ENCODE assay signal across 7 cellular contexts in the genomic region with DNA sequence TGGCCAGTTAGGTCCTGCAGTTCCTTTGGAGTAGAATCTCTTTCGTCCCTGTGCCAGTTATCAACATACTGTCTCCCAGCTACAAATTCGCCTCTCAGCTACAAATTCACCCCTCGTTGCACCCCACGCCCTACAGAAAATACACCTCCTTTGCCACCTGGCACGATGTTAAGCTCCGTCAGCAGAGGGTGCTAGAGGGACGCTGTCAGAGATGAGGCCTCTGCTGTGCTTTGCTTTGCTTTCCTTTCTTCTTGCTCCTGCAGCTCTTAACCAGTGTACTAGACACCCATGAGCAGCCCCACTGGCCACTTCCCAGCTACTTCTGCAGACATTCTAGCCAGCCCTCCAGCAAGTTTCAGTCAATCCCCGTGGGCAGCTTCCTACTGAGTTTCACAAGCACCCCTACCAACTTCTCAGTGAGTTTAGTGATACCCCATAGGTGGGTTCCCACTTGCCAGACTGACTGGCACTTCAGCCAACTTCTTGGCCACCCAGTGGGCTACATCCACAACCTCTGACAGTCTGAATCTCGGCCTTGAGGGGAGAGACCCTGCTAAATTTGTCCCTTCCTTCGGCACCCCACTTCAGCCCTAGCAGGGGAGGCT. TPM values are rescaled to one million over a fixed set of nuclear protein-coding genes. Genes with fewer than 3 reads are reported as not detected.
DNase-seq lines count a peak whose midpoint lies in the region; FAIRE-seq and TF ChIP-seq lines count a peak whose summit lies in the region.

No MANE protein-coding gene starts in this region.

- no peaks in the 10 kb centered on the region for H4K20me1 ChIP-seq in Karpas-422 (ENCODE audit: insufficient read depth, low read depth, low read length)
- H4K20me1 ChIP-seq in osteoblast (ENCODE audit: insufficient read depth, low read length), result no peaks in the 10 kb centered on the region

- intact Hi-C loops in thyroid gland (cut with DNase I), result loop anchor here (10.0 kb wide), 1 partner anchor 205 kb away; no protein-coding TSS in a partner anchor

- H3K4me1 ChIP-seq in Karpas-422 (ENCODE audit: low read length) (peaks cover 5% of the 10 kb centered on the region; the same call in 1 of the 2 replicates), SJSA1 (replicated peaks) (no peaks in the 10 kb centered on the region), osteoblast (ENCODE audit: insufficient read depth, low read length) (peaks cover 4% of the 10 kb centered on the region), thyroid gland (peaks cover 0 to 4% of the 10 kb centered on the region in 2 donors)

- no peaks in the 10 kb centered on the region for H3K9me2 ChIP-seq in Karpas-422 (replicated peaks; ENCODE audit: insufficient read depth, low read length)

- H3K79me2 ChIP-seq in Karpas-422 (ENCODE audit: low read length) (no peaks in the 10 kb centered on the region), osteoblast (ENCODE audit: insufficient read depth, low read length) (no peaks in the 10 kb centered on the region)

- H3K9me3 ChIP-seq in Karpas-422 (ENCODE audit: low read length) (no peaks in the 10 kb centered on the region), SJSA1 (replicated peaks) (no peaks in the 10 kb centered on the region), osteoblast (ENCODE audit: low read depth, low read length) (no peaks in the 10 kb centered on the region), thyroid gland (no peaks in the 10 kb centered on the region)

- TF ChIP-seq CTCF in osteoblast (IDR thresholded peaks at IDR 0.05; ENCODE audit: extremely low read depth, low read depth, low read length), result peak; percentile 95
- TF ChIP-seq CTCF in thyroid gland (IDR thresholded peaks at IDR 0.05), result peak; percentile 57 to 92 (median 86)

- no peak overlapping the region for H3K4me2 ChIP-seq in Karpas-422 (ENCODE audit: low read depth, low read length, poor library complexity, severe bottlenecking)
- H3K4me2 ChIP-seq in osteoblast (ENCODE audit: insufficient read depth, low read length), result no peak overlapping the region

- DNase-seq in GM12892 (ENCODE audit: insufficient read length) (peak; percentile 24), Karpas-422 (peak; percentile 93), SJSA1 (ENCODE audit: low read depth in 1 of 2, low spot score in 2 of 2) (peak; percentile 34 to 47), frontal cortex (ENCODE audit: low spot score in 2 of 2) (peak; percentile 26 to 49), osteoblast (ENCODE audit: insufficient read length, low spot score, missing footprints) (peak; percentile 77), thyroid gland (peak; percentile 88 to 90)
- DNase-seq in activated effector memory CD4-positive, alpha-beta T cell treated with anti-CD3 and anti-CD28 coated beads, Interleukin-2, amount 50 U/mL, for 16 hours, result peak; percentile 90

- no peak overlapping the region for H2AFZ ChIP-seq in Karpas-422 (ENCODE audit: low read length)
- no peak overlapping the region for H2AFZ ChIP-seq in osteoblast (ENCODE audit: low read length)

- H3K9ac ChIP-seq in Karpas-422 (ENCODE audit: low read length), result no peak overlapping the region

- H3K27me3 ChIP-seq in Karpas-422 (ENCODE audit: low read length) (no peaks in the 10 kb centered on the region), SJSA1 (replicated peaks) (no peaks in the 10 kb centered on the region), osteoblast (ENCODE audit: insufficient read depth, low read length) (no peaks in the 10 kb centered on the region), thyroid gland (no peaks in the 10 kb centered on the region)

- H3K36me3 ChIP-seq in Karpas-422 (ENCODE audit: insufficient read depth, low read length) (no peaks in the 10 kb centered on the region), SJSA1 (no peaks in the 10 kb centered on the region), osteoblast (ENCODE audit: insufficient read depth, low read length) (no peaks in the 10 kb centered on the region), thyroid gland (no peaks in the 10 kb centered on the region)

- no peak for TF ChIP-seq POLR2A in GM12892 (IDR thresholded peaks at IDR 0.05; ENCODE audit: low read depth, low read length)
- TF ChIP-seq POLR2A in thyroid gland (IDR thresholded peaks at IDR 0.05), result no peak

- 9 to 10% methylated on average over 10 of the region's 10 CpGs for WGBS in thyroid gland, 2 donors

- H3K27ac ChIP-seq in Karpas-422 (ENCODE audit: low read length) (no peak overlapping the region), SJSA1 (no peak overlapping the region), osteoblast (ENCODE audit: low read depth, low read length) (no peak overlapping the region), thyroid gland (no peak overlapping the region)

- FAIRE-seq in GM12892 (lab: Jason Lieb, UNC) (peak; percentile 83), frontal cortex (lab: Jason Lieb, UNC) (no peak)

- H3K4me3 ChIP-seq in Karpas-422 (ENCODE audit: low read length) (no peak overlapping the region), SJSA1 (no peak overlapping the region), osteoblast (ENCODE audit: insufficient read depth, low read length) (no peak overlapping the region), thyroid gland (replicated peaks in 1 of 3) (no peak overlapping the region)

RNA-seq across cellular contexts. Expression of a gene that starts 21.8 kb away (rescaled TPM):
- polyA plus RNA-seq in GM12892 (2012; ENCODE audit: missing spikeins), result 14.5 TPM
- total RNA-seq in Karpas-422 (2014; rRNA removed; shearing (Covaris generic); ENCODE audit: low replicate concordance), result 13.7 and 14.6 TPM in 2 replicates
- 10.0 and 16.6 TPM in 2 replicates for total RNA-seq in SJSA1 (2014; rRNA removed; shearing (Covaris generic))
- total RNA-seq in frontal cortex, result 42.0 TPM
- 8.7 and 9.7 TPM in 2 replicates for total RNA-seq in osteoblast
- total RNA-seq in thyroid gland, result 10 to 100 TPM; 13.0 to 30.0 (median 17.0) TPM

RNA-seq across cellular contexts. Expression of a gene that starts 21.8 kb away (rescaled TPM):
- 1.5 TPM for polyA plus RNA-seq in GM12892 (2012; ENCODE audit: missing spikeins)
- total RNA-seq in Karpas-422 (2014; rRNA removed; shearing (Covaris generic); ENCODE audit: low replicate concordance), result 2.7 and 4.3 TPM in 2 replicates
- total RNA-seq in SJSA1 (2014; rRNA removed; shearing (Covaris generic)), result 0.61 TPM in 1 of 2 replicates, not detected in the other
- total RNA-seq in frontal cortex (8.6 TPM), osteoblast (2.9 and 4.1 TPM in 2 replicates), thyroid gland (1 to 10 TPM; 1.5 to 5.4 (median 3.0) TPM)

RNA-seq across cellular contexts. Expression of a gene that starts 41.8 kb away (rescaled TPM):
- 5.0 TPM for polyA plus RNA-seq in GM12892 (2012; ENCODE audit: missing spikeins)
- 33.2 and 73.9 TPM in 2 replicates for total RNA-seq in Karpas-422 (2014; rRNA removed; shearing (Covaris generic); ENCODE audit: low replicate concordance)
- total RNA-seq in SJSA1 (2014; rRNA removed; shearing (Covaris generic)), result 8.7 and 11.7 TPM in 2 replicates
- 17.5 TPM for total RNA-seq in frontal cortex
- 53.3 and 56.8 TPM in 2 replicates for total RNA-seq in osteoblast
- 100 to 1,000 TPM in 1 of 4 donors, 10 to 100 TPM in 3; 48.1 to 102 (median 61.9) TPM for total RNA-seq in thyroid gland

Comparison
In these comparisons a context has a peak if more than half of its experiments do, and no peak if none do; other contexts are left out.
1. DNase-seq: peak in every context shown above with its lines; median percentile 93 in Karpas-422; 90 in activated effector memory CD4-positive, alpha-beta T cell treated with anti-CD3 and anti-CD28 coated beads, Interleukin-2, amount 50 U/mL, for 16 hours; 89 in thyroid gland; 77 in osteoblast; 40 in SJSA1; 38 in frontal cortex; 24 in GM12892.